Comparison of ENCODE assay signal across 26 cellular contexts in the genomic region with DNA sequence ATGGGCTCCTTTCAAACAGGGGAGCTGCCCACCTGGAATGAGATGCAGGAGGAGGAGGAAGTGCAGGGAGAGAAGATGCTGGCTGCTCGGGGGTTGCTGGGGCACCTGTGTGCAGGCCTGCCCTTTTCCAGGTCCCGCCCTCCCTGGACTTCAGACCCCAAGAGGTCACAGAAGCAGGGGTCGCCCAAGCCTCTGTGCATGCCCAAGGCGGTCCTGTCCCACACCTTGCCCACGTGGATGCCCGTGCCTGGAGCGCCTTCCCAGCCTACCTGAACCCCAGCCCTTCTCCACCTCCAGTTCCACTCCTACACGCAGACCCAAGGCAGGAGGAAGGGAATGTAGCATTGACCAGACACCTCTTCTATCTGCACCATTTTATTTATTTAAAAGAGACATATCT.
"Had no signal": no experiment of that assay in that cellular context is flagged by ENCODE, and none has a peak within 500 bp of the region (broad histone marks: within the 10 kb centered on the region; RNA-seq: fewer than 3 reads in every experiment).

No MANE protein-coding gene starts in this region.

- H3K27me3 Mint-ChIP-seq: activated naive CD4-positive, alpha-beta T cell treated with anti-CD3 and anti-CD28 coated beads, Interleukin-2, amount 50 U/mL, for 24 hours had no signal

- H3K36me3 Mint-ChIP-seq: activated naive CD4-positive, alpha-beta T cell treated with anti-CD3 and anti-CD28 coated beads, Interleukin-2, amount 50 U/mL, for 24 hours; mesothelial cell of epicardium; naive thymus-derived CD8-positive, alpha-beta T cell had no signal

- H3K4me3 ChIP-seq: esophagus muscularis mucosa, right atrium auricular region, uterus had no signal

- H3K27ac Mint-ChIP-seq: activated CD8-positive, alpha-beta T cell treated with anti-CD3 and anti-CD28 coated beads for 36 hours; activated naive CD4-positive, alpha-beta T cell treated with anti-CD3 and anti-CD28 coated beads, Interleukin-2, amount 50 U/mL, for 24 hours; activated naive CD8-positive, alpha-beta T cell treated with anti-CD3 and anti-CD28 coated beads, Interleukin-2, amount 50 U/mL, for 24 hours; activated T-helper 2 cell treated with anti-CD3 and anti-CD28 coated beads, Interferon-gamma antibody, Interleukin-2, Interleukin-4, amounts not matched to agents 10 μg/mL and 5 μg/mL and 100 μg/mL, durations not matched to agents 14 hours and 24 hours and 36 hours; mesothelial cell of epicardium; T-helper 1 cell treated with Interleukin-12 subunit alpha and Interleukin-12 subunit beta and Interleukin-4 antibody, amounts not matched to agents 30 μg/mL and 1 μg/mL, for 36 hours had no signal

- H3K4me1 Mint-ChIP-seq: activated naive CD8-positive, alpha-beta T cell treated with anti-CD3 and anti-CD28 coated beads, Interleukin-2, amount 50 U/mL, for 24 hours had no signal

- H3K27ac ChIP-seq: esophagus muscularis mucosa, right atrium auricular region, uterus had no signal

- H3K9me3 Mint-ChIP-seq: activated CD8-positive, alpha-beta T cell treated with anti-CD3 and anti-CD28 coated beads for 36 hours; activated naive CD4-positive, alpha-beta T cell treated with anti-CD3 and anti-CD28 coated beads, Interleukin-2, amount 50 U/mL, for 24 hours; activated naive CD8-positive, alpha-beta T cell treated with anti-CD3 and anti-CD28 coated beads, Interleukin-2, amount 50 U/mL, for 24 hours; activated T-cell treated with anti-CD3 and anti-CD28 coated beads, Interleukin-2, amount 50 U/mL, for 4 hours; activated T-helper 2 cell treated with anti-CD3 and anti-CD28 coated beads, Interferon-gamma antibody, Interleukin-2, Interleukin-4, amounts not matched to agents 10 μg/mL and 5 μg/mL and 100 μg/mL, durations not matched to agents 14 hours and 24 hours and 36 hours; effector memory CD8-positive, alpha-beta T cell; mesothelial cell of epicardium; naive thymus-derived CD8-positive, alpha-beta T cell; neural crest cell; T-helper 1 cell treated with Interleukin-12 subunit alpha and Interleukin-12 subunit beta and Interleukin-4 antibody, amounts not matched to agents 30 μg/mL and 1 μg/mL, for 36 hours had no signal

- H3K4me3 Mint-ChIP-seq: activated CD8-positive, alpha-beta T cell treated with anti-CD3 and anti-CD28 coated beads for 36 hours; activated naive CD4-positive, alpha-beta T cell treated with anti-CD3 and anti-CD28 coated beads, Interleukin-2, amount 50 U/mL, for 24 hours; activated naive CD8-positive, alpha-beta T cell treated with anti-CD3 and anti-CD28 coated beads, Interleukin-2, amount 50 U/mL, for 24 hours; activated T-cell treated with anti-CD3 and anti-CD28 coated beads, Interleukin-2, amount 50 U/mL, for 4 hours; effector memory CD8-positive, alpha-beta T cell; mesothelial cell of epicardium; naive thymus-derived CD8-positive, alpha-beta T cell; neural crest cell; T-helper 1 cell treated with Interleukin-12 subunit alpha and Interleukin-12 subunit beta and Interleukin-4 antibody, amounts not matched to agents 30 μg/mL and 1 μg/mL, for 36 hours had no signal

- H3K36me3 ChIP-seq: esophagus muscularis mucosa, right atrium auricular region, uterus had no signal

- H3K27me3 ChIP-seq: esophagus muscularis mucosa, right atrium auricular region, uterus had no signal

- ATAC-seq: activated CD8-positive, alpha-beta T cell treated with anti-CD3 and anti-CD28 coated beads for 36 hours; activated naive CD8-positive, alpha-beta T cell treated with anti-CD3 and anti-CD28 coated beads, Interleukin-2, amount 50 U/mL, for 24 hours; activated T-cell treated with anti-CD3 and anti-CD28 coated beads, Interleukin-2, amount 50 U/mL, for 4 hours; effector memory CD8-positive, alpha-beta T cell; naive thymus-derived CD8-positive, alpha-beta T cell had no signal

- FAIRE-seq: endothelial cell of umbilical vein had no signal

- DNase-seq: activated CD4-positive, alpha-beta T cell treated with anti-CD3 and anti-CD28 coated beads, Interleukin-2, amount 50 U/mL, for 1 hour; activated CD4-positive, CD25-positive, alpha-beta regulatory T cell treated with anti-CD3 and anti-CD28 coated beads, Interleukin-2, amount 50 U/mL, for 72 hours; activated CD8-positive, alpha-beta T cell treated with anti-CD3 and anti-CD28 coated beads for 36 hours; activated naive CD8-positive, alpha-beta T cell treated with anti-CD3 and anti-CD28 coated beads, Interleukin-2, amount 50 U/mL, for 24 hours; activated T-cell treated with anti-CD3 and anti-CD28 coated beads, Interleukin-2, amount 50 U/mL, for 4 hours; cortex of kidney; effector memory CD8-positive, alpha-beta T cell; foreskin melanocyte; islet precursor cell; left cardiac atrium; mammary epithelial cell; naive thymus-derived CD8-positive, alpha-beta T cell; occipital lobe; stimulated activated naive CD4-positive, alpha-beta T cell treated with Interleukin-2 at 50 U/mL for 16 hours; SW 1271; T1000; trophoblast cell had no signal
